ENCODE assay signal across 11 cellular contexts in the genomic region with DNA sequence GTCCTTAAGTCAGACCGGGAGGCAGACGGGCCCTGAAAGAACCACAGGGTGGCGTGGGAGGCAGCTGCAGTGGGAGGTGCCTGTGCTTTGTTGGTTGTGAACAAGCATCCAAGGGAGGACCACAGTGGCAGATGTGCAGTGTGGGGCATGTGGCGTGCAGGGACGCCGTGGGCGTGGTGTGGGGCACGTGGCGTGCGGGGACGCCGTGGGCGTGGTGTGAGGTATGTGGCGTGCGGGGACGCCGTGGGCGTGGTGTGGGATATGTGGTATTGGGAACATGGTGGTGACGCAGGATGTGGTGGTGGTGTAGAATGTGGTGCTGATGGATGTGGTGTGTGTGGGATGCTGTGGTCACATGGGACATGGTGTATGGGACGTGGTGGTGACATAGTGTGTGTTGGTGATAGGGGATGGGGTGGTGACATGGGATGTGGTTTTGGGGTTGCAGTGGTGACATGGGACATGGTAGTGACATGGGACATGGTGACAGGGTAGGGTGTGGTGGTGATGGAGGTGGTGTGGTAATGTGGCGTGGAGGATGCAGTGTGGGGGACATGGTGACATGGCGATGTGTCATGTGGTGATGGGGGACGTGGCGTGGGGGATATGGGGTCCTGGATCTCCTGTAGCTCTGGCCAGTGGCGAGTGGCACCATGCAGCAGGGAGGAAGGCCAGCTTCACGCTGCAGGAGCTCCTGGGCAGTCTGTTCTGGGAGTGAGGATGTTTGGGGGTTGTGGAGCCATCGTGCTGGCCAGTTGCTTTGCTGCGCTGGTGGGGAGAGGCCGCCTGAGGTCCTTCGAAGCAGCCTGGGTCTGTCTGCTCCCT.
DNase-seq lines count a peak whose midpoint lies in the region; ATAC-seq and TF ChIP-seq lines count a peak whose summit lies in the region.
"Had no signal": no experiment of that assay in that cellular context is flagged by ENCODE, and none has a peak within 500 bp of the region (broad histone marks: within the 10 kb centered on the region; RNA-seq: fewer than 3 reads in every experiment).

No MANE protein-coding gene starts in this region.

- H3K27me3 Mint-ChIP-seq in activated naive CD8-positive, alpha-beta T cell treated with anti-CD3 and anti-CD28 coated beads, Interleukin-2, amount 10 ng/mL, durations not matched to agents 7 days and 5 days, result no peaks in the 10 kb centered on the region
- H3K27me3 Mint-ChIP-seq: type B pancreatic cell had no signal

- DNase-seq in activated CD4-positive, alpha-beta T cell treated with anti-CD3 and anti-CD28 coated beads, Interleukin-2, amount 50 U/mL, for 1 hour, result peak; percentile 42
- DNase-seq in activated naive CD8-positive, alpha-beta T cell treated with anti-CD3 and anti-CD28 coated beads, Interleukin-2, amount 10 ng/mL, durations not matched to agents 7 days and 5 days, result peak; percentile 52
- peak; percentile 36 to 64 for DNase-seq in stimulated activated CD4-positive, alpha-beta T cell treated with anti-CD3 and anti-CD28 coated beads, Interleukin-15, amount 100 ng/mL, for 48 hours (ENCODE audit: low read depth in 2 of 2)
- DNase-seq in pons (ENCODE audit: low spot score) (no peak), A673 (ENCODE audit: low spot score) (no peak)

- H4K20me1 ChIP-seq in BLaER1, result peaks cover 29% of the 10 kb centered on the region

- H3K4me3 ChIP-seq in BLaER1, result no peak overlapping the region
- H3K4me3 ChIP-seq in A673 (ENCODE audit: low read depth, low read length, poor library complexity, severe bottlenecking), result no peak overlapping the region

- H3K27ac ChIP-seq in BLaER1 (peak overlapping the region; percentile 60; the same call in 1 of the 2 replicates), A673 (ENCODE audit: low read depth, low read length, poor library complexity, severe bottlenecking) (no peak overlapping the region)

- intact Hi-C loops in A673 (cut with micrococcal nuclease; ENCODE audit: unreplicated experiment), result no loop called here

- H3K9me3 ChIP-seq in BLaER1, result peaks cover 34% of the 10 kb centered on the region
- H3K9me3 ChIP-seq in A673 (ENCODE audit: low read depth, low read length, poor library complexity, severe bottlenecking), result peaks cover 9% of the 10 kb centered on the region

- no peak for TF ChIP-seq CTCF in A673 (conservative IDR thresholded peaks at IDR 0.05; ENCODE audit: low read depth, low read length)

- no TSS peak for BruUV-seq in A673 (replicated peaks; lab: Mats Ljungman, UMichigan)

- H3K9me3 Mint-ChIP-seq in activated naive CD8-positive, alpha-beta T cell treated with anti-CD3 and anti-CD28 coated beads, Interleukin-2, amount 10 ng/mL, durations not matched to agents 7 days and 5 days, result peaks cover 26% of the 10 kb centered on the region
- H3K9me3 Mint-ChIP-seq: type B pancreatic cell had no signal

- peaks cover 10% of the 10 kb centered on the region for H3K4me1 Mint-ChIP-seq in activated naive CD8-positive, alpha-beta T cell treated with anti-CD3 and anti-CD28 coated beads, Interleukin-2, amount 10 ng/mL, durations not matched to agents 7 days and 5 days

- peak overlapping the region; percentile 85 for H3K27ac Mint-ChIP-seq in activated naive CD8-positive, alpha-beta T cell treated with anti-CD3 and anti-CD28 coated beads, Interleukin-2, amount 10 ng/mL, durations not matched to agents 7 days and 5 days
- H3K27ac Mint-ChIP-seq: nephron, type B pancreatic cell had no signal

- H3K4me3 Mint-ChIP-seq in activated naive CD8-positive, alpha-beta T cell treated with anti-CD3 and anti-CD28 coated beads, Interleukin-2, amount 10 ng/mL, durations not matched to agents 7 days and 5 days, result peak overlapping the region; percentile 44
- H3K4me3 Mint-ChIP-seq: nephron, type B pancreatic cell had no signal

- ATAC-seq in activated naive CD8-positive, alpha-beta T cell treated with anti-CD3 and anti-CD28 coated beads, Interleukin-2, amount 10 ng/mL, durations not matched to agents 7 days and 5 days (ENCODE audit: low read depth), result peak; percentile 54
- ATAC-seq in HG03442 (IDR thresholded peaks at IDR 0.05; ENCODE audit: unreplicated experiment) (no peak), GM21529 (IDR thresholded peaks at IDR 0.05; ENCODE audit: unreplicated experiment) (no peak)
- ATAC-seq: Panc1 had no signal

- POLR2A ChIA-PET in activated naive CD8-positive, alpha-beta T cell treated with anti-CD3 and anti-CD28 coated beads, Interleukin-2, amount 10 ng/mL, durations not matched to agents 7 days and 5 days (lab: Charles Lee), result no interaction called here
- POLR2A ChIA-PET in A673 (lab: Charles Lee; ENCODE audit: low non-redundant PET), result no interaction called here

- no peak overlapping the region for H3K9ac ChIP-seq in BLaER1

- CTCF ChIA-PET in A673 (lab: Charles Lee), result no interaction called here

- peaks cover 37% of the 10 kb centered on the region for H3K36me3 Mint-ChIP-seq in activated naive CD8-positive, alpha-beta T cell treated with anti-CD3 and anti-CD28 coated beads, Interleukin-2, amount 10 ng/mL, durations not matched to agents 7 days and 5 days

- H3K27me3 ChIP-seq in BLaER1 (no peaks in the 10 kb centered on the region), A673 (replicated peaks; ENCODE audit: insufficient read depth, low read depth, low read length, poor library complexity) (no peaks in the 10 kb centered on the region)

- peak overlapping the region; percentile 59; the same call in 1 of the 2 replicates for H3K4me2 ChIP-seq in BLaER1

- H3K4me1 ChIP-seq in BLaER1 (peaks cover 36% of the 10 kb centered on the region), A673 (ENCODE audit: insufficient read depth, low read length, poor library complexity, severe bottlenecking) (no peaks in the 10 kb centered on the region)

- H3K36me3 ChIP-seq in BLaER1, result peaks cover 45% of the 10 kb centered on the region
- H3K36me3 ChIP-seq in A673 (ENCODE audit: insufficient read depth, low read length, poor library complexity, severe bottlenecking), result no peaks in the 10 kb centered on the region

Comparison
In these comparisons a context has a peak if more than half of its experiments do, and no peak if none do; other contexts are left out.
1. DNase-seq: peak in activated CD4-positive, alpha-beta T cell treated with anti-CD3 and anti-CD28 coated beads, Interleukin-2, amount 50 U/mL, for 1 hour (single experiment), activated naive CD8-positive, alpha-beta T cell treated with anti-CD3 and anti-CD28 coated beads, Interleukin-2, amount 10 ng/mL, durations not matched to agents 7 days and 5 days (single experiment) and stimulated activated CD4-positive, alpha-beta T cell treated with anti-CD3 and anti-CD28 coated beads, Interleukin-15, amount 100 ng/mL, for 48 hours (2 of 2); none in pons (single experiment) and A673 (single experiment).